ENCODE assay signal across 14 cellular contexts in the genomic region with DNA sequence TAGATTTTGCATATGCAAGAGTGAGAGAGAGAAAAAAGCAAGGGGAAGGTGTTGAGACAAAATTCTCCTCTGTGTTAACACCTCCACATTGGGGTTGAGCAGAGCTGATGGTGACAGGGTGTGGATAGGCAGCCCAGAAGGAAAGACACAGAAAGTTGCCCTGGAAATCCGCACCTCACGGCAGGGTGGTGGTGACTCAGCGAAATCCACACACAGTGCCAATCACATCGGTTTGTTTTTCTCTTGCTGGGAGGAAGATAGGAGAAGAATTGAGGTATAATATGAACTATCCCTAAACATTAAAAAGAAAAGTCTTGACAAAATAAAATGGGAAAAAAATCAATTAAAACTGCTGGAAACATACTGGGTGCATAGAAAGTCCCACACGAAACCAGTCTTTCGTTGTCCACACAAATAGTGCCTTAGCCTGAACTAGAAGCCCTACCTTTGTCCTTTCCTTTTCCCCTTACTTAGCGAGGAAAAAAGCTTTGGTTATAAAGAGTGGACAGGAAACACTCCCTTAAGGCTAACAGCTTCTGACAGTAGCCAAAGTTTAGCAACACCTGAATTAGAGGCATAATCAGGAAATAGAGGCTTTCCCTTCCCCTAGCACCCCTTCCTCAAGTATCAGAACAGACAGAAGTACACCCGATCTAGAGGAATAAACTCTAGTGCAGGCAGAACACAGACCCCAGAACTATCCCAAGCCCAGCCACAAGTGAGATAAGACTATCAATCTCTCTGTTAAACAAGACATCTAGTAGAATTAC. TPM values are rescaled to one million over a fixed set of nuclear protein-coding genes. Genes with fewer than 3 reads are reported as not detected.
DNase-seq lines count a peak whose midpoint lies in the region; ATAC-seq and TF ChIP-seq lines count a peak whose summit lies in the region.
"Had no signal": no experiment of that assay in that cellular context is flagged by ENCODE, and none has a peak within 500 bp of the region (broad histone marks: within the 10 kb centered on the region; RNA-seq: fewer than 3 reads in every experiment).

No MANE protein-coding gene starts in this region.

- H2BK5ac ChIP-seq in mesenchymal stem cell (ENCODE audit: low read depth, low read length, poor library complexity, severe bottlenecking): no peak overlapping the region

- no peak overlapping the region for H2BK120ac ChIP-seq in mesenchymal stem cell (ENCODE audit: low read depth, low read length)

- H3K18ac ChIP-seq in mesenchymal stem cell (ENCODE audit: low read depth in 1 of 2, low read length in 2 of 2): peak overlapping the region in 1 of 2 experiments; percentile 70

- H3K4me3 ChIP-seq in NB4 (ENCODE audit: low read depth, low read length) (no peak overlapping the region), endodermal cell (ENCODE audit: low read length) (no peak overlapping the region), mesenchymal stem cell (ENCODE audit: insufficient read depth in 1 of 2, low read depth in 1 of 2, low read length in 2 of 2) (no peak overlapping the region), spleen (no peak overlapping the region)
- H3K4me3 ChIP-seq: sigmoid colon had no signal

- TF ChIP-seq POLR2A in NB4 (IDR thresholded peaks at IDR 0.05; ENCODE audit: extremely low read depth, insufficient read length) (no peak), spleen (IDR thresholded peaks at IDR 0.05) (no peak)

- no peak for TF ChIP-seq CTCF in NB4 (IDR thresholded peaks at IDR 0.05; ENCODE audit: low read depth, low read length)
- no peak for TF ChIP-seq CTCF in endodermal cell (conservative IDR thresholded peaks at IDR 0.05)
- no peak for TF ChIP-seq CTCF in CD14-positive monocyte (IDR thresholded peaks at IDR 0.05)
- no peak for TF ChIP-seq CTCF in spleen (IDR thresholded peaks at IDR 0.05 in 8 of 11, conservative IDR thresholded peaks at IDR 0.05 in 3 of 11)

- H2BK12ac ChIP-seq in mesenchymal stem cell (ENCODE audit: low read length in 2 of 2): peak overlapping the region in 1 of 2 experiments; percentile 88

- no peak overlapping the region for H4K91ac ChIP-seq in mesenchymal stem cell (ENCODE audit: low read length)

- H3K27me3 ChIP-seq in endodermal cell (ENCODE audit: control insufficient read depth, insufficient read depth, low read length, poor library complexity, severe bottlenecking): no peaks in the 10 kb centered on the region
- peaks cover 0 to 6% of the 10 kb centered on the region in 2 experiments for H3K27me3 ChIP-seq in mesenchymal stem cell (ENCODE audit: control insufficient read depth in 1 of 2, insufficient read depth in 1 of 2, low read length in 2 of 2)
- H3K27me3 ChIP-seq in spleen (replicated peaks in 1 of 7): peaks cover 0 to 31% (median 0%) of the 10 kb centered on the region in 7 donors
- H3K27me3 ChIP-seq: sigmoid colon had no signal

- H2AK5ac ChIP-seq in mesenchymal stem cell (ENCODE audit: low read length, severe bottlenecking): no peak overlapping the region

- H3K4me2 ChIP-seq in mesenchymal stem cell (ENCODE audit: low read length, poor library complexity, severe bottlenecking): peak overlapping the region; percentile 46

- intact Hi-C loops in CD14-positive monocyte (cut with micrococcal nuclease) (no loop called here), left colon (cut with DNase I, micrococcal nuclease) (no loop called here), spleen (cut with DNase I; ENCODE audit: low total_unique reads) (no loop called here)

- WGBS in endodermal cell (ENCODE audit: insufficient coverage in 1 of 2, insufficient read length in 1 of 2), 2 experiments: 33 to 53% methylated on average over 1 to 8 of the region's 8 CpGs
- 83% methylated on average over 4 of the region's 8 CpGs for WGBS in mesenchymal stem cell
- 30 to 41% (median 36%) methylated on average over 8 of the region's 8 CpGs for WGBS in spleen, 5 donors

- no peak overlapping the region for H3K4me3 Mint-ChIP-seq in endodermal cell
- peak overlapping the region in 1 of 2 donors; percentile 65 for H3K4me3 Mint-ChIP-seq in CD14-positive monocyte
- H3K4me3 Mint-ChIP-seq: activated naive CD8-positive, alpha-beta T cell treated with anti-CD3 and anti-CD28 coated beads for 36 hours; B cell; naive thymus-derived CD4-positive, alpha-beta T cell had no signal

- H3K9me3 Mint-ChIP-seq in endodermal cell (peaks cover 16% of the 10 kb centered on the region), CD14-positive monocyte (peaks cover 0 to 2% (median 0%) of the 10 kb centered on the region in 7 donors)
- H3K9me3 Mint-ChIP-seq: naive thymus-derived CD4-positive, alpha-beta T cell had no signal

- H3K4me1 Mint-ChIP-seq in endodermal cell (peaks cover 20% of the 10 kb centered on the region), CD14-positive monocyte (peaks cover 6% of the 10 kb centered on the region)
- H3K4me1 Mint-ChIP-seq: B cell had no signal

- no peak overlapping the region for H2BK15ac ChIP-seq in mesenchymal stem cell (ENCODE audit: low read depth, poor library complexity, severe bottlenecking)

- no peaks in the 10 kb centered on the region for H3K79me1 ChIP-seq in mesenchymal stem cell (replicated peaks; ENCODE audit: low read length, poor library complexity, severe bottlenecking)

- ATAC-seq in left colon: no peak
- ATAC-seq: naive thymus-derived CD4-positive, alpha-beta T cell had no signal

- H3K14ac ChIP-seq in mesenchymal stem cell (ENCODE audit: low read length in 2 of 2): peak overlapping the region; percentile 58 to 75

- no peaks in the 10 kb centered on the region for H3K36me3 ChIP-seq in endodermal cell (ENCODE audit: control insufficient read depth, insufficient read depth, low read length)
- no peaks in the 10 kb centered on the region for H3K36me3 ChIP-seq in mesenchymal stem cell (ENCODE audit: control insufficient read depth in 1 of 2, insufficient read depth in 2 of 2, low read depth in 1 of 2, low read length in 2 of 2)
- H3K36me3 ChIP-seq in spleen: no peaks in the 10 kb centered on the region
- H3K36me3 ChIP-seq: sigmoid colon had no signal

- H3K23ac ChIP-seq in mesenchymal stem cell (ENCODE audit: low read length in 2 of 2): peak overlapping the region in 1 of 2 experiments; percentile 96

- H3K4me1 ChIP-seq in endodermal cell (ENCODE audit: control insufficient read depth, insufficient read depth, low read length) (peaks cover 5% of the 10 kb centered on the region), mesenchymal stem cell (ENCODE audit: control insufficient read depth, insufficient read depth, low read depth, low read length) (peaks cover 3% of the 10 kb centered on the region), spleen (no peaks in the 10 kb centered on the region)
- H3K4me1 ChIP-seq: sigmoid colon had no signal

- no peak overlapping the region for H3K4ac ChIP-seq in mesenchymal stem cell (ENCODE audit: low read depth in 1 of 2, low read length in 2 of 2)

- no peak overlapping the region for H2AFZ ChIP-seq in mesenchymal stem cell (ENCODE audit: low read depth, low read length)

- no peak overlapping the region for H4K8ac ChIP-seq in mesenchymal stem cell (ENCODE audit: low read length)

- peaks cover 4% of the 10 kb centered on the region for H3K36me3 Mint-ChIP-seq in endodermal cell (ENCODE audit: low read depth)
- no peaks in the 10 kb centered on the region for H3K36me3 Mint-ChIP-seq in CD14-positive monocyte
- H3K36me3 Mint-ChIP-seq: activated naive CD8-positive, alpha-beta T cell treated with anti-CD3 and anti-CD28 coated beads for 36 hours had no signal

- H3K27ac ChIP-seq in endodermal cell (ENCODE audit: low read depth, low read length) (no peak overlapping the region), mesenchymal stem cell (ENCODE audit: low read length, poor library complexity, severe bottlenecking) (peak overlapping the region; percentile 26), spleen (no peak overlapping the region)
- H3K27ac ChIP-seq: sigmoid colon had no signal

- DNase-seq in ELF-1 (ENCODE audit: low read depth, low spot score): peak; percentile 71
- peak; percentile 1 for DNase-seq in NB4 (ENCODE audit: low read depth)
- peak; percentile 79 for DNase-seq in endodermal cell
- no peak for DNase-seq in mesenchymal stem cell
- no peak for DNase-seq in CD14-positive monocyte (ENCODE audit: low spot score)
- DNase-seq in NCI-H1092 treated with DMSO at 0.1 percent for 48 hours (lab: John Stamatoyannopoulos, UW): no peak
- no peak for DNase-seq in left colon
- DNase-seq in spleen: no peak
- DNase-seq: activated CD8-positive, alpha-beta memory T cell treated with anti-CD3 and anti-CD28 coated beads, Interleukin-2, amount 50 U/mL, for 48 hours; activated naive CD8-positive, alpha-beta T cell treated with anti-CD3 and anti-CD28 coated beads for 36 hours; naive thymus-derived CD4-positive, alpha-beta T cell; sigmoid colon; stimulated activated naive CD4-positive, alpha-beta T cell treated with Interleukin-2 at 50 U/mL for 16 hours had no signal

- H3K27ac Mint-ChIP-seq in endodermal cell (peak overlapping the region; percentile 93), CD14-positive monocyte (no peak overlapping the region)
- H3K27ac Mint-ChIP-seq: activated naive CD8-positive, alpha-beta T cell treated with anti-CD3 and anti-CD28 coated beads for 36 hours; B cell; naive thymus-derived CD4-positive, alpha-beta T cell had no signal

- H3K27me3 Mint-ChIP-seq in endodermal cell (ENCODE audit: insufficient read depth): no peaks in the 10 kb centered on the region
- H3K27me3 Mint-ChIP-seq in CD14-positive monocyte (ENCODE audit: low read depth in 3 of 3): peaks cover 0 to 5% (median 0%) of the 10 kb centered on the region in 3 donors

- H3K9ac ChIP-seq in endodermal cell (ENCODE audit: extremely low read depth, low read length, poor library complexity, severe bottlenecking) (no peak overlapping the region), mesenchymal stem cell (ENCODE audit: low read length) (no peak overlapping the region)

- peaks cover 3% of the 10 kb centered on the region for H3K9me3 ChIP-seq in endodermal cell (ENCODE audit: control insufficient read depth, low read length)
- H3K9me3 ChIP-seq in mesenchymal stem cell (ENCODE audit: control insufficient read depth, low read length): no peaks in the 10 kb centered on the region
- no peaks in the 10 kb centered on the region for H3K9me3 ChIP-seq in spleen
- H3K9me3 ChIP-seq: sigmoid colon had no signal

RNA-seq across cellular contexts. Expression of gene DNAJC1, which starts 39.2 kb away (rescaled TPM):
- total RNA-seq in endodermal cell: 10 to 100 TPM; 23.5 to 30.4 TPM
- 31.1 TPM for polyA plus RNA-seq in endodermal cell (2013, experiment 1 of 2)
- 30.4 TPM for polyA plus RNA-seq in endodermal cell (2013, experiment 2 of 2)
- polyA plus RNA-seq in mesenchymal stem cell (2013, experiment 1 of 2): 75.7 TPM
- 77.3 TPM for polyA plus RNA-seq in mesenchymal stem cell (2013, experiment 2 of 2)
- 10 to 100 TPM; 12.5 to 12.9 TPM for polyA plus RNA-seq in CD14-positive monocyte
- 10 to 100 TPM; 29.7 to 33.7 TPM for total RNA-seq in left colon
- 10 to 100 TPM; 20.3 to 96.4 (median 26.4) TPM for total RNA-seq in spleen
- 10 to 100 TPM in 2 of 3 donors, 1 to 10 TPM in 1; 8.1 to 11.6 (median 10.7) TPM for polyA plus RNA-seq in spleen

Comparison
In these comparisons a context has a peak if more than half of its experiments do, and no peak if none do; other contexts are left out.
1. DNase-seq: peak in ELF-1 (single experiment), NB4 (single experiment) and endodermal cell (single experiment); none in mesenchymal stem cell (single experiment), CD14-positive monocyte (single experiment), NCI-H1092 treated with DMSO at 0.1 percent for 48 hours (single experiment), left colon (0 of 2) and spleen (single experiment).